8 cellular contexts compared by ENCODE assay signal in the genomic region with DNA sequence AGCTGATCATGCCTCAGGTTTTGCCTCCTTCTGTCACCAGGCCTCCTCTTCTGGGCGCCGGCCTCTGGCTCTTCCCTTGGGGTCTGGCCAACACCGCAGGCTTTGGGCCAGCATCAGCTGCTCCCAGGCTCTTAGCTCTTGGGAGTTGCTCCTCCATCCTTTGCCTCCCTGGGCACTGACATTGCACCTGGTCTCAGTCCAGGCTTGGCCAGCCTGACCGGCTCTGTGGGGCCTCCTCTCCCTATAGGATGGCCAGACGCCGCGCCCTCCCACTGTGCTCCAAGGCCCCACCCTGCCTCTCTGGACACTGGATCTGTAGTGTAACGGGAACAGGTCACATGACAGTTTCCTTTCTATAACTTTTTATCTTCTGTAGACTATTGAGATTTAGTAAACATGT. TPM values are rescaled to one million over a fixed set of nuclear protein-coding genes. Genes with fewer than 3 reads are reported as not detected.
DNase-seq lines count a peak whose midpoint lies in the region; ATAC-seq and TF ChIP-seq lines count a peak whose summit lies in the region.
"Not testable (repeated sequence)": the region's sequence is repeated elsewhere in the genome, so short reads cannot be mapped to it uniquely, and the experiment has no call there.

No MANE protein-coding gene starts in this region.

- H3K9me3 Mint-ChIP-seq in Caco-2 (ENCODE audit: unreplicated experiment); central memory CD8-positive, alpha-beta T cell; nephron progenitor cell: not testable (repeated sequence)

- H3K9me3 ChIP-seq in Caco-2; Panc1 (ENCODE audit: control insufficient read depth, insufficient read depth, low read depth, low read length); gastrocnemius medialis; upper lobe of right lung: not testable (repeated sequence)

- peak overlapping the region; percentile 46 for H3K4me3 Mint-ChIP-seq in Caco-2 (ENCODE audit: unreplicated experiment)
- not testable (repeated sequence) for H3K4me3 Mint-ChIP-seq in central memory CD8-positive, alpha-beta T cell; nephron progenitor cell

- CTCF ChIA-PET in Caco-2 (lab: Charles Lee); Panc1 (lab: Charles Lee): not testable (repeated sequence)

- not testable (repeated sequence) for H3K4me3 ChIP-seq in Caco-2 (ENCODE audit: low read depth, low read length); Panc1 (ENCODE audit: low read depth in 2 of 2, low read length in 2 of 2); gastrocnemius medialis; upper lobe of right lung

- BruUV-seq in Caco-2 (replicated peaks; lab: Mats Ljungman, UMichigan); Panc1 (replicated peaks; lab: Mats Ljungman, UMichigan): not testable (repeated sequence)

- H3K4me1 Mint-ChIP-seq in Caco-2 (ENCODE audit: low read depth, unreplicated experiment) (peaks cover 19% of the 10 kb centered on the region), nephron progenitor cell (peaks cover 46% of the 10 kb centered on the region)
- H3K4me1 Mint-ChIP-seq in central memory CD8-positive, alpha-beta T cell, result peaks cover 63% of the 10 kb centered on the region

- TF ChIP-seq POLR2A in gastrocnemius medialis (IDR thresholded peaks at IDR 0.05), result not testable (repeated sequence)

- intact Hi-C loops in Caco-2 (cut with micrococcal nuclease; ENCODE audit: unreplicated experiment); Panc1 (cut with micrococcal nuclease; ENCODE audit: unreplicated experiment); upper lobe of right lung (cut with DNase I): not testable (repeated sequence)
- intact Hi-C loops in gastrocnemius medialis (cut with DNase I; ENCODE audit: low total_unique reads), result loop anchor here (2.0 to 5.0 kb wide), 2 partner anchors 56 to 159 kb away; no protein-coding TSS in a partner anchor

- not testable (repeated sequence) for H3K4me1 ChIP-seq in Caco-2; Panc1 (ENCODE audit: control insufficient read depth, insufficient read depth, low read length)
- H3K4me1 ChIP-seq in gastrocnemius medialis (peaks cover 48 to 65% of the 10 kb centered on the region in 2 donors), upper lobe of right lung (peaks cover 18% of the 10 kb centered on the region)

- peak in 1 of 2 experiments; percentile 43 for DNase-seq in Caco-2
- DNase-seq in Panc1 (ENCODE audit: low read depth, low spot score); central memory CD8-positive, alpha-beta T cell (ENCODE audit: low spot score in 2 of 2); left lobe of liver (ENCODE audit: low spot score); nephron progenitor cell: not testable (repeated sequence)
- DNase-seq in globus pallidus (ENCODE audit: low spot score), result peak; percentile 57
- DNase-seq in gastrocnemius medialis, result peak; percentile 71 to 95
- DNase-seq in upper lobe of right lung, result peak; percentile 74

- H3K27ac ChIP-seq in Panc1 (ENCODE audit: low read length), result not testable (repeated sequence)
- H3K27ac ChIP-seq in gastrocnemius medialis (peak overlapping the region; percentile 38 to 80 (median 70)), upper lobe of right lung (peak overlapping the region; percentile 58)

- H3K27ac Mint-ChIP-seq in Caco-2 (ENCODE audit: unreplicated experiment) (peak overlapping the region; percentile 73), nephron progenitor cell (peak overlapping the region; percentile 55)
- H3K27ac Mint-ChIP-seq in central memory CD8-positive, alpha-beta T cell (ENCODE audit: low read depth), result peak overlapping the region; percentile 79

- not testable (repeated sequence) for H3K36me3 Mint-ChIP-seq in Caco-2 (ENCODE audit: insufficient read depth, unreplicated experiment)
- H3K36me3 Mint-ChIP-seq in central memory CD8-positive, alpha-beta T cell (ENCODE audit: insufficient read depth), result peaks cover 16% of the 10 kb centered on the region
- H3K36me3 Mint-ChIP-seq in nephron progenitor cell (ENCODE audit: low read depth), result peaks cover 28% of the 10 kb centered on the region

- H3K27me3 Mint-ChIP-seq in Caco-2 (ENCODE audit: insufficient read depth, unreplicated experiment); central memory CD8-positive, alpha-beta T cell: not testable (repeated sequence)
- peaks cover 10% of the 10 kb centered on the region for H3K27me3 Mint-ChIP-seq in nephron progenitor cell (ENCODE audit: low read depth, poor library complexity)

- POLR2A ChIA-PET in Caco-2 (lab: Charles Lee), result interaction anchor here (0.5 kb wide), 1 partner anchor 27 kb away, joined by 4 read pairs; no protein-coding TSS in a partner anchor
- POLR2A ChIA-PET in Panc1 (lab: Charles Lee), result not testable (repeated sequence)

- H3K27me3 ChIP-seq in Caco-2 (replicated peaks; ENCODE audit: control insufficient read depth, insufficient read depth, low read length); Panc1 (ENCODE audit: control insufficient read depth, insufficient read depth, low read length); gastrocnemius medialis; upper lobe of right lung: not testable (repeated sequence)

- in situ Hi-C loops in Panc1 (cut with HindIII; ENCODE audit: low pct_unique_long_range_greater_than_20kb, low sequenced_read_pairs); gastrocnemius medialis (cut with MboI; ENCODE audit: low sequenced_read_pairs in 4 of 4): not testable (repeated sequence)

- 0 out of 2 replicates have a peak, but pooled peaks have one; percentile 34 for ATAC-seq in Panc1
- ATAC-seq in central memory CD8-positive, alpha-beta T cell (replicated peaks; ENCODE audit: extremely low read depth, poor library complexity, severe bottlenecking), result not testable (repeated sequence)
- ATAC-seq in left lobe of liver, result peak; percentile 50
- peak; percentile 87 to 88 for ATAC-seq in gastrocnemius medialis
- ATAC-seq in upper lobe of right lung, result peak; percentile 79

- TF ChIP-seq CTCF in Caco-2 (IDR thresholded peaks at IDR 0.05; ENCODE audit: insufficient read depth in 1 of 2, low read depth in 1 of 2, low read length in 1 of 2, severe bottlenecking in 1 of 2, unreplicated experiment in 1 of 2); Panc1 (IDR thresholded peaks at IDR 0.05); nephron progenitor cell (IDR thresholded peaks at IDR 0.05); gastrocnemius medialis (IDR thresholded peaks at IDR 0.05 in 4 of 5, conservative IDR thresholded peaks at IDR 0.05 in 1 of 5); upper lobe of right lung (IDR thresholded peaks at IDR 0.05): not testable (repeated sequence)

- not testable (repeated sequence) for H3K36me3 ChIP-seq in Caco-2 (ENCODE audit: control insufficient read depth, insufficient read depth, low read length); Panc1 (ENCODE audit: control insufficient read depth, insufficient read depth, low read length); gastrocnemius medialis; upper lobe of right lung

RNA-seq across cellular contexts. Expression of gene FAM120AOS, which starts 57.8 kb away (rescaled TPM):
- total RNA-seq in Caco-2 (2022), result 30.1 and 36.0 TPM in 2 replicates
- total RNA-seq in Panc1 (2021; ENCODE audit: unreplicated experiment), result 36.0 TPM
- 25.9 TPM for polyA plus RNA-seq in Panc1 (2012; ENCODE audit: insufficient read length)
- 16.3 TPM for total RNA-seq in left lobe of liver
- total RNA-seq in gastrocnemius medialis, result 10 to 100 TPM; 22.8 to 49.5 (median 32.4) TPM
- total RNA-seq in upper lobe of right lung, result 46.0 TPM

RNA-seq across cellular contexts. Expression of gene FAM120A, which starts 59.7 kb away (rescaled TPM):
- total RNA-seq in Caco-2 (2022) (42.8 and 43.2 TPM in 2 replicates), Panc1 (2021; ENCODE audit: unreplicated experiment) (70.5 TPM), left lobe of liver (72.2 TPM), gastrocnemius medialis (10 to 100 TPM; 44.4 to 94.7 (median 72.3) TPM), upper lobe of right lung (109 TPM)
- polyA plus RNA-seq in Panc1 (2012; ENCODE audit: insufficient read length), result 61.1 TPM
